In genomic region chr6:168828035-168828434, GRCh38 we compare ENCODE assay signal across 19 cellular contexts.
"Had no signal": no experiment of that assay in that cellular context is flagged by ENCODE, and none has a peak within 500 bp of the region (broad histone marks: within the 10 kb centered on the region; RNA-seq: fewer than 3 reads in every experiment).

No MANE protein-coding gene starts in this region.

- H3K36me3 ChIP-seq: SJSA1 had no signal

- H3K4me3 ChIP-seq: SJSA1, SK-N-MC had no signal

- H3K27me3 ChIP-seq: SJSA1 had no signal

- DNase-seq: KBM-7, MV-4-11, NCI-H1092, NCI-H1105 treated with DMSO at 0.1 percent for 48 hours, NCI-H1417 treated with DMSO at 0.1 percent for 48 hours, NCI-H146, NCI-H1694 treated with DMSO at 0.1 percent for 48 hours, NCI-H1930, NCI-H2081, NCI-H2107, NCI-H2227 treated with DMSO at 0.1 percent for 48 hours, NCI-H524, NCI-H526 treated with DMSO at 0.1 percent for 48 hours, NCI-H774, Right ventricle myocardium superior, RPMI8226, SIG-M5 had no signal

- H3K4me1 ChIP-seq: SJSA1 had no signal

- H3K9me3 ChIP-seq: SJSA1 had no signal

- H3K27ac ChIP-seq: SJSA1, SK-N-MC had no signal
